30 cellular contexts compared by ENCODE assay signal in the genomic region with DNA sequence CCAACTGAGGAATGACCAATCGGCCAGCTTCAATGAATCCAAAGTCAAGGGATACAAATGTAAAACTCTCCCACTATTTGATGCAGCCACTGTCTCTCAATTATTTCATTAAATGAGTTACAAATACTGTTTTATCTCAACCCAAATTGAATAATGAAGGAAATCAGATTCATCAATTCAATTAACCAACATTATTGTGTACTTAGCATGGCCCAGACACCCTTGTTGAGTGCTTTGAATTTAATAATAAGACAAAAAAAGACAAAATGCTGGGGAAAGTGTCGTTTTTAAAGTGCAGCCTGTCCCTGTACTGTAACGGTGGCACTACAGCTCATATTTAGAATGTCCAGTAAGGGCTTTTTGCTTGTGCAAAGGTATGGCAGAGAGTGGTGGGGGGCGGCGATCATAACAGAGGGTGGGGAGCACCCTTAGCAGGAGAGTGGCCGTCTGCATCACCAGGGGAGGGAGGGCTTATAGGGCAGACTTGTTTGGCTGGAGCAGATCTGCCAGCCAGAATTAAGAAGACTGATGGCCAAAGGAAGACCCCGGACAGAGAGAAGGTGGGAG.
"Had no signal": no experiment of that assay in that cellular context is flagged by ENCODE, and none has a peak within 500 bp of the region (broad histone marks: within the 10 kb centered on the region; RNA-seq: fewer than 3 reads in every experiment).

No MANE protein-coding gene starts in this region.

- H3K27ac ChIP-seq: ascending aorta, brain microvascular endothelial cell, breast epithelium, VCaP had no signal

- H3K4me3 ChIP-seq: ascending aorta, breast epithelium had no signal

- FAIRE-seq: TTC549 had no signal

- DNase-seq: activated B cell treated with CpG ODN at 0.5 μM for 24 hours; activated CD4-positive, alpha-beta memory T cell treated with anti-CD3 and anti-CD28 coated beads for 36 hours; activated CD4-positive, alpha-beta T cell treated with anti-CD3 and anti-CD28 coated beads for 4 hours; activated CD4-positive, alpha-beta T cell treated with anti-CD3 and anti-CD28 coated beads, Interleukin-2, amount 10 ng/mL, durations not matched to agents 24 days and 14 days; activated CD4-positive, alpha-beta T cell treated with anti-CD3 and anti-CD28 coated beads, Interleukin-2, amount 50 U/mL, for 1 hour; activated CD4-positive, alpha-beta T cell treated with anti-CD3 and anti-CD28 coated beads, Interleukin-2, amount 50 U/mL, for 4 hours; activated CD4-positive, CD25-positive, alpha-beta regulatory T cell treated with anti-CD3 and anti-CD28 coated beads, Interleukin-2, amount 50 U/mL, for 72 hours; activated CD8-positive, alpha-beta memory T cell treated with anti-CD3 and anti-CD28 coated beads, Interleukin-2, amount 50 U/mL, for 4 hours; activated CD8-positive, alpha-beta T cell treated with anti-CD3 and anti-CD28 coated beads for 36 hours; activated effector memory CD4-positive, alpha-beta T cell treated with anti-CD3 and anti-CD28 coated beads, Interleukin-2, amount 50 U/mL, for 16 hours; activated naive CD4-positive, alpha-beta T cell treated with anti-CD3 and anti-CD28 coated beads, Interleukin-2, amount 10 ng/mL, durations not matched to agents 7 days and 5 days; activated naive CD4-positive, alpha-beta T cell treated with Interleukin-2 at 50 U/mL for 16 hours; activated naive CD8-positive, alpha-beta T cell treated with anti-CD3 and anti-CD28 coated beads, Interleukin-2, amount 10 ng/mL, durations not matched to agents 7 days and 5 days; activated naive CD8-positive, alpha-beta T cell treated with anti-CD3 and anti-CD28 coated beads, Interleukin-2, amount 50 U/mL, for 24 hours; activated T-cell treated with anti-CD3 and anti-CD28 coated beads for 4 hours; activated T-cell treated with anti-CD3 and anti-CD28 coated beads, Interleukin-2, amount 50 U/mL, for 1 hour; activated T-cell treated with anti-CD3 and anti-CD28 coated beads, Interleukin-2, amount 50 U/mL, for 4 hours; activated T-cell treated with anti-CD3 and anti-CD28 coated beads, Interleukin-2, amount 50 U/mL, for 72 hours; amygdala; anterior cingulate cortex; brain microvascular endothelial cell; central memory CD4-positive, alpha-beta T cell; T-helper 1 cell; T-helper 2 cell; T-helper 9 cell had no signal

- H3K36me3 ChIP-seq: ascending aorta, brain microvascular endothelial cell, breast epithelium had no signal

- ATAC-seq: activated CD8-positive, alpha-beta T cell treated with anti-CD3 and anti-CD28 coated beads for 36 hours; activated naive CD8-positive, alpha-beta T cell treated with anti-CD3 and anti-CD28 coated beads, Interleukin-2, amount 50 U/mL, for 24 hours; activated T-cell treated with anti-CD3 and anti-CD28 coated beads, Interleukin-2, amount 50 U/mL, for 4 hours; activated T-cell treated with anti-CD3 and anti-CD28 coated beads, Interleukin-2, amount 50 U/mL, for 72 hours; activated T-helper 17 cell treated with anti-CD3 and anti-CD28 coated beads, Interleukin-2, amount 50 U/mL, for 72 hours had no signal

- H3K27me3 ChIP-seq: ascending aorta, brain microvascular endothelial cell had no signal

- H3K9me3 ChIP-seq: ascending aorta, breast epithelium had no signal

- H3K4me1 ChIP-seq: breast epithelium had no signal
